9 cellular contexts compared by ENCODE assay signal in genomic region chr11:86066033-86066432, GRCh38. TPM values are rescaled to one million over a fixed set of nuclear protein-coding genes. Genes with fewer than 3 reads are reported as not detected.
DNase-seq lines count a peak whose midpoint lies in the region; ATAC-seq and TF ChIP-seq lines count a peak whose summit lies in the region.
"Had no signal": no experiment of that assay in that cellular context is flagged by ENCODE, and none has a peak within 500 bp of the region (broad histone marks: within the 10 kb centered on the region; RNA-seq: fewer than 3 reads in every experiment).

No MANE protein-coding gene starts in this region.

- TF ChIP-seq CTCF in DOHH2 (IDR thresholded peaks at IDR 0.05; ENCODE audit: low read depth, low read length, poor library complexity, severe bottlenecking) (no peak), RWPE2 (IDR thresholded peaks at IDR 0.05; ENCODE audit: poor library complexity, severe bottlenecking) (no peak), esophagus muscularis mucosa (IDR thresholded peaks at IDR 0.05) (no peak), psoas muscle (IDR thresholded peaks at IDR 0.05) (no peak)

- no peaks in the 10 kb centered on the region for H3F3A ChIP-seq in DOHH2 (ENCODE audit: control insufficient read depth, insufficient read depth)

- peaks cover 47% of the 10 kb centered on the region for H4K20me1 ChIP-seq in DOHH2 (ENCODE audit: control insufficient read depth, insufficient read depth, low read depth, low read length)

- H3K36me3 ChIP-seq in DOHH2 (ENCODE audit: control insufficient read depth, low read length) (peaks cover 15% of the 10 kb centered on the region), RWPE2 (ENCODE audit: low read depth) (no peaks in the 10 kb centered on the region), esophagus muscularis mucosa (no peaks in the 10 kb centered on the region), psoas muscle (ENCODE audit: insufficient read depth in 1 of 2, low read depth in 1 of 2) (no peaks in the 10 kb centered on the region)

- H3K9me3 ChIP-seq in DOHH2 (ENCODE audit: control insufficient read depth, insufficient read depth, low read length) (no peaks in the 10 kb centered on the region), RWPE2 (ENCODE audit: severe bottlenecking) (no peaks in the 10 kb centered on the region), esophagus muscularis mucosa (no peaks in the 10 kb centered on the region), psoas muscle (no peaks in the 10 kb centered on the region)

- H3K27ac ChIP-seq in DOHH2 (ENCODE audit: low read depth, low read length) (no peak overlapping the region), RWPE2 (ENCODE audit: poor library complexity, severe bottlenecking) (peak overlapping the region; percentile 91), esophagus muscularis mucosa (replicated peaks in 1 of 4) (peak overlapping the region; percentile 95 to 99 (median 97)), psoas muscle (peak overlapping the region; percentile 98)

- WGBS in esophagus muscularis mucosa, result 4% methylated on average over 3 of the region's 3 CpGs
- 2 to 8% (median 4%) methylated on average over 3 of the region's 3 CpGs for whole genome bisulfite sequencing in psoas muscle, 3 donors

- no peak for TF ChIP-seq POLR2A in esophagus muscularis mucosa (IDR thresholded peaks at IDR 0.05; ENCODE audit: low read depth)

- DNase-seq in RWPE2 (ENCODE audit: low spot score) (no peak), esophagus muscularis mucosa (ENCODE audit: extremely low spot score) (no peak), psoas muscle (no peak), GM19240 (ENCODE audit: insufficient read length, low spot score) (no peak), globus pallidus (ENCODE audit: low spot score) (no peak)
- DNase-seq: NCI-H1092 had no signal

- H3K4me3 ChIP-seq in DOHH2 (ENCODE audit: low read length) (peak overlapping the region; percentile 89), RWPE2 (ENCODE audit: severe bottlenecking) (peak overlapping the region; percentile 68), esophagus muscularis mucosa (peak overlapping the region; percentile 70 to 98 (median 87)), psoas muscle (peak overlapping the region; percentile 96)

- H3K27me3 ChIP-seq in DOHH2 (ENCODE audit: control insufficient read depth, low read length) (no peaks in the 10 kb centered on the region), RWPE2 (ENCODE audit: insufficient read depth, poor library complexity, severe bottlenecking) (no peaks in the 10 kb centered on the region), esophagus muscularis mucosa (no peaks in the 10 kb centered on the region), psoas muscle (ENCODE audit: insufficient read depth in 3 of 3, low read length in 2 of 3) (no peaks in the 10 kb centered on the region)

- peak overlapping the region; percentile 81 for H3K4me2 ChIP-seq in DOHH2 (ENCODE audit: low read length)

- peaks cover 79% of the 10 kb centered on the region for H3K79me2 ChIP-seq in DOHH2 (ENCODE audit: control insufficient read depth, low read length)

- peaks cover 64% of the 10 kb centered on the region for H3K4me1 ChIP-seq in DOHH2 (ENCODE audit: control insufficient read depth, low read length)
- H3K4me1 ChIP-seq in RWPE2 (ENCODE audit: insufficient read depth, poor library complexity, severe bottlenecking), result peaks cover 42% of the 10 kb centered on the region
- peaks cover 51 to 70% (median 66%) of the 10 kb centered on the region in 4 donors for H3K4me1 ChIP-seq in esophagus muscularis mucosa
- H3K4me1 ChIP-seq in psoas muscle, result peaks cover 54% of the 10 kb centered on the region

- intact Hi-C loops in esophagus muscularis mucosa (cut with DNase I) (loop anchor here (10.0 kb wide), 1 partner anchor 59 kb away; no protein-coding TSS in a partner anchor), psoas muscle (cut with DNase I) (loop anchor here in 1 of 2 donors (5.0 to 10.0 kb wide), 3 partner anchors 34 to 126 kb away; no protein-coding TSS in a partner anchor)

- H3K9me2 ChIP-seq in DOHH2 (replicated peaks; ENCODE audit: control insufficient read depth, low read length), result peaks cover 4% of the 10 kb centered on the region; the same call in 1 of the 2 replicates

- ATAC-seq in RWPE2 (ENCODE audit: low read depth) (no peak), psoas muscle (no peak), HG03025 (IDR thresholded peaks at IDR 0.05; ENCODE audit: low FRiP score, unreplicated experiment) (no peak)
- ATAC-seq in activated CD4-positive, CD25-positive, alpha-beta regulatory T cell treated with anti-CD3 and anti-CD28 coated beads, Interleukin-2, amount 50 U/mL, for 24 hours, result no peak

- TF ChIP-seq EP300 in esophagus muscularis mucosa (IDR thresholded peaks at IDR 0.05), result no peak

RNA-seq across cellular contexts. Expression of gene PICALM, which starts 2.9 kb away (rescaled TPM):
- total RNA-seq in esophagus muscularis mucosa (100 to 1,000 TPM; 228 to 281 (median 266) TPM), psoas muscle (100 to 1,000 TPM in 3 of 4 donors, 10 to 100 TPM in 1; 79.8 to 123 (median 115) TPM)
- 10 to 100 TPM; 42.0 to 89.1 (median 60.9) TPM for polyA plus RNA-seq in psoas muscle
